Comparison of ENCODE assay signal across 1 cellular context in the genomic region with DNA sequence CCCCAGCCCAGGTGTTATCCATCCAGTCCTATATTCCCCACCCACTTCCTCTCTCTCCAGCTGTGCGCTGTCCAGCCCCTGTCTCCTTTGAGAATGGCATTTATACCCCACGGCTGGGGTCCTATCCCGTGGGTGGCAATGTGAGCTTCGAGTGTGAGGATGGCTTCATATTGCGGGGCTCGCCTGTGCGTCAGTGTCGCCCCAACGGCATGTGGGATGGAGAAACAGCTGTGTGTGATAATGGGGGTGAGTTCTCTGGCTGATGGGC.
TF ChIP-seq lines count a peak whose summit lies in the region.

No MANE protein-coding gene starts in this region.

TF ChIP-seq in IMR-90, 13 proteins besides CTCF, POLR2A, EP300 and RAD21:
- TF ChIP-seq MXI1 (IDR thresholded peaks at IDR 0.05; ENCODE audit: borderline replicate concordance, low read depth, low read length) (no peak), CHD1 (IDR thresholded peaks at IDR 0.05; ENCODE audit: low read depth, low read length) (no peak), SMC3 (IDR thresholded peaks at IDR 0.05; ENCODE audit: low read depth, low read length) (no peak), BHLHE40 (IDR thresholded peaks at IDR 0.05; ENCODE audit: low read depth, low read length) (no peak), RCOR1 (IDR thresholded peaks at IDR 0.05; ENCODE audit: insufficient replicate concordance, low read length) (no peak), MAFK (IDR thresholded peaks at IDR 0.05; ENCODE audit: low read depth, low read length) (no peak), MAZ (IDR thresholded peaks at IDR 0.05; ENCODE audit: borderline replicate concordance, low read depth, low read length) (no peak), NFE2L2 (IDR thresholded peaks at IDR 0.05; ENCODE audit: low read depth, low read length) (no peak), RFX5 (IDR thresholded peaks at IDR 0.05; ENCODE audit: low read depth, low read length) (no peak), FOS (IDR thresholded peaks at IDR 0.05; ENCODE audit: low read depth, low read length) (no peak), CEBPB (IDR thresholded peaks at IDR 0.05; ENCODE audit: low read depth, low read length) (no peak)
- TF ChIP-seq, protein P1, sequence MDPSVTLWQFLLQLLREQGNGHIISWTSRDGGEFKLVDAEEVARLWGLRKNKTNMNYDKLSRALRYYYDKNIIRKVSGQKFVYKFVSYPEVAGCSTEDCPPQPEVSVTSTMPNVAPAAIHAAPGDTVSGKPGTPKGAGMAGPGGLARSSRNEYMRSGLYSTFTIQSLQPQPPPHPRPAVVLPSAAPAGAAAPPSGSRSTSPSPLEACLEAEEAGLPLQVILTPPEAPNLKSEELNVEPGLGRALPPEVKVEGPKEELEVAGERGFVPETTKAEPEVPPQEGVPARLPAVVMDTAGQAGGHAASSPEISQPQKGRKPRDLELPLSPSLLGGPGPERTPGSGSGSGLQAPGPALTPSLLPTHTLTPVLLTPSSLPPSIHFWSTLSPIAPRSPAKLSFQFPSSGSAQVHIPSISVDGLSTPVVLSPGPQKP (IDR thresholded peaks at IDR 0.05; ENCODE audit: borderline replicate concordance, low read depth, low read length): no peak
- TF ChIP-seq, protein P2, sequence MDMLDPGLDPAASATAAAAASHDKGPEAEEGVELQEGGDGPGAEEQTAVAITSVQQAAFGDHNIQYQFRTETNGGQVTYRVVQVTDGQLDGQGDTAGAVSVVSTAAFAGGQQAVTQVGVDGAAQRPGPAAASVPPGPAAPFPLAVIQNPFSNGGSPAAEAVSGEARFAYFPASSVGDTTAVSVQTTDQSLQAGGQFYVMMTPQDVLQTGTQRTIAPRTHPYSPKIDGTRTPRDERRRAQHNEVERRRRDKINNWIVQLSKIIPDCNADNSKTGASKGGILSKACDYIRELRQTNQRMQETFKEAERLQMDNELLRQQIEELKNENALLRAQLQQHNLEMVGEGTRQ (IDR thresholded peaks at IDR 0.05; ENCODE audit: low read depth, low read length): no peak
